Comparison of ENCODE assay signal across 23 cellular contexts in genomic region chr21:29827236-29827635, GRCh38.
"Had no signal": no experiment of that assay in that cellular context is flagged by ENCODE, and none has a peak within 500 bp of the region (broad histone marks: within the 10 kb centered on the region; RNA-seq: fewer than 3 reads in every experiment).

No MANE protein-coding gene starts in this region.

- ATAC-seq: body of pancreas; effector memory CD8-positive, alpha-beta T cell; gastroesophageal sphincter; left ventricle myocardium superior; natural killer cell treated with Interleukin-12 subunit alpha and Interleukin-12 subunit beta and Interleukin-15 and Interleukin-18, amount 100 ng/mL, for 72 hours had no signal

- H3K4me1 ChIP-seq: body of pancreas, gastroesophageal sphincter, spleen, upper lobe of left lung had no signal

- H3K9me3 ChIP-seq: body of pancreas had no signal

- H3K4me3 ChIP-seq: body of pancreas, gastroesophageal sphincter, spleen, upper lobe of left lung had no signal

- H3K27ac ChIP-seq: body of pancreas, gastroesophageal sphincter, spleen, upper lobe of left lung had no signal

- FAIRE-seq: colon, endothelial cell of umbilical vein, islet of Langerhans had no signal

- H3K36me3 ChIP-seq: gastroesophageal sphincter, spleen, upper lobe of left lung had no signal

- H3K27me3 ChIP-seq: body of pancreas, gastroesophageal sphincter, spleen, upper lobe of left lung had no signal

- DNase-seq: activated CD4-positive, alpha-beta memory T cell treated with anti-CD3 and anti-CD28 coated beads for 36 hours; activated CD4-positive, alpha-beta T cell treated with anti-CD3 and anti-CD28 coated beads for 48 hours; activated naive CD4-positive, alpha-beta T cell treated with anti-CD3 and anti-CD28 coated beads for 36 hours; activated naive CD8-positive, alpha-beta T cell treated with anti-CD3 and anti-CD28 coated beads, Interleukin-2, amount 10 ng/mL, durations not matched to agents 7 days and 5 days; activated T-cell treated with anti-CD3 and anti-CD28 coated beads, Interleukin-2, amount 50 U/mL, for 48 hours; body of pancreas; central memory CD4-positive, alpha-beta T cell; effector memory CD8-positive, alpha-beta T cell; head of caudate nucleus; hypothalamus; left ventricle myocardium superior; midbrain; retina; spleen; stimulated activated CD4-positive, alpha-beta T cell treated with anti-CD3 and anti-CD28 coated beads, Interleukin-4, amount 100 ng/mL, for 24 hours; stimulated activated naive CD4-positive, alpha-beta T cell treated with Interleukin-2 at 50 U/mL for 16 hours; T-helper 2 cell; upper lobe of left lung had no signal
